In the genomic region with DNA sequence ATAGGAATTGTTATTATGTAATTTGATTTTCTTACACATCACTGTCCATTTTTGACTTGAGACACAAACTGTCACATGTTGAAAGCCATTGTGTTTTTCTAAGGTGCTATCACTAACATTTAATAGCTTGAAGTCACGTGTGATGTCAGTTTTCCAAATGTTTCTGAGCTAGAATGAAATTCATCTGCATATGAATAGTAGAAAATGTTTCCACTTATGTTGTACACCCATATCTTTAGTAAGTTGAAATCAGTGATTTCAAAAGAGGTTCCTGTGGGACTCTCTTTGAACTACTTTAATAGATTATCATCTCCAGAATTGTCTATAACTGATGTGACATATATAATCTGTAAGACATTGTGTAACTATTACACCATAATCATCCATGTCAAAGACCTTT, we compare ENCODE assay signal across 26 cellular contexts. TPM values are rescaled to one million over a fixed set of nuclear protein-coding genes. Genes with fewer than 3 reads are reported as not detected.
"Had no signal": no experiment of that assay in that cellular context is flagged by ENCODE, and none has a peak within 500 bp of the region (broad histone marks: within the 10 kb centered on the region; RNA-seq: fewer than 3 reads in every experiment).

No MANE protein-coding gene starts in this region.

- H3K9me2 ChIP-seq: SK-N-SH had no signal

- H3K9me3 ChIP-seq: SK-N-SH had no signal

- FAIRE-seq: RCC 7860 had no signal

- DNase-seq: KBM-7, MV-4-11, NCI-H1048, NCI-H1105, NCI-H1417, NCI-H1436 treated with DMSO at 0.1 percent for 48 hours, NCI-H1694, NCI-H187 treated with DMSO at 0.1 percent for 48 hours, NCI-H2029 treated with DMSO at 0.1 percent for 48 hours, NCI-H226, NCI-H446, NCI-H510A, NCI-H524 treated with DMSO at 0.1 percent for 48 hours, NCI-H69, NCI-H774, Right ventricle myocardium superior, RPMI8226, SIG-M5, SW 1271 had no signal

- H3K4me2 ChIP-seq: SK-N-SH had no signal

- H3K9ac ChIP-seq: SK-N-SH had no signal

RNA-seq across cellular contexts. Expression of gene ABCG5, which starts 27.8 kb away (rescaled TPM):
- total RNA-seq: HT-29, LHCN-M2, MCF 10A, Right ventricle myocardium superior had no signal
- polyA plus RNA-seq: IgD-negative memory B cell, SK-N-SH had no signal

RNA-seq across cellular contexts. Expression of gene ABCG8, which starts 27.9 kb away (rescaled TPM):
- total RNA-seq: HT-29, LHCN-M2, MCF 10A, SK-MEL-5 had no signal
- polyA plus RNA-seq: IgD-negative memory B cell, SK-N-SH had no signal
